In the genomic region with DNA sequence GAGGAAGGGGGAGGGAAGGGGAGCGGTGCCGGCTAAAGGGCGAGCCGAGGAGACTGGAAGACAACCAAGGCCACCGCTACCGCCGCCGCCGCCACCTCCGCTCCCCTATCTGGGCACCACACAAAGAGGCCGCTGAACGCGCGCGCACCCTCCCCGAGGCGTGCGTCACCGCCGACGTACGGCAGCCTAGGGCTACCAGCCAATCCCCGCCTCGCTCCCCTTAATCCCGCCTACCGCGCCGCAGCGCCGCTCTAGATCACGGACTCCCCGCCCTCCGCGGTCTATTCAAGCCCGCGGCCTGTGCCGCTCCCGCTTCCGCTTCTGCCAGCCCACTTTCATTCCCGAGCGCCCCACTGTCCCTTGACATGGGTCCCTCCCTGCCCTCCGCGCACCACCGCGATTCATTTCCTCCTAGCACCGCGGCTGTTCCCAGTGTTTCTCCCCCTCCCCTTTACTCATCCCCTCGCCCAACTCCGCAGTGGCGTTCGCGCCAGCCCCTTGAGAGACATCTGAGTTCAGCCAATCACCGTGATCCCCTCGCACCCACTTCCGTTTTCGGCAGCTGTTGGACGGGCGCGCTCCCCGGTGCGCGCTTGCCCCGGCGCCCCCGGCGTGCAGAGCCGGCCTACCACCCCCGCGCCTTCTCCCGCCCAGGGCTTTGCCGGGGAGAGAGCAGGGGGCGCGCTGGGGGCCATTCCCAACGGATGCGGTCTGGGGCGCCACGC, we compare ENCODE assay signal across 1 cellular context.
A peak's percentile ranks its signal among the peaks of the same experiment; 100 is the strongest.
TF ChIP-seq lines count a peak whose summit lies in the region.

A gene (minus strand): TSS at position 128 of the 725 bp plus-strand sequence. CDS start 297 bp downstream, outside the sequence.

TF ChIP-seq in HepG2, 621 proteins besides CTCF, POLR2A, EP300 and RAD21 (continued from another document and continues in another):
- TF ChIP-seq, protein P1, sequence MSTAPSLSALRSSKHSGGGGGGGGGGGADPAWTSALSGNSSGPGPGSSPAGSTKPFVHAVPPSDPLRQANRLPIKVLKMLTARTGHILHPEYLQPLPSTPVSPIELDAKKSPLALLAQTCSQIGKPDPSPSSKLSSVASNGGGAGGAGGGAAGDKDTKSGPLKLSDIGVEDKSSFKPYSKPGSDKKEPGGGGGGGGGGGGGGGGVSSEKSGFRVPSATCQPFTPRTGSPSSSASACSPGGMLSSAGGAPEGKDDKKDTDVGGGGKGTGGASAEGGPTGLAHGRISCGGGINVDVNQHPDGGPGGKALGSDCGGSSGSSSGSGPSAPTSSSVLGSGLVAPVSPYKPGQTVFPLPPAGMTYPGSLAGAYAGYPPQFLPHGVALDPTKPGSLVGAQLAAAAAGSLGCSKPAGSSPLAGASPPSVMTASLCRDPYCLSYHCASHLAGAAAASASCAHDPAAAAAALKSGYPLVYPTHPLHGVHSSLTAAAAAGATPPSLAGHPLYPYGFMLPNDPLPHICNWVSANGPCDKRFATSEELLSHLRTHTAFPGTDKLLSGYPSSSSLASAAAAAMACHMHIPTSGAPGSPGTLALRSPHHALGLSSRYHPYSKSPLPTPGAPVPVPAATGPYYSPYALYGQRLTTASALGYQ (CRISPR knock-in tag; IDR thresholded peaks at IDR 0.05), result 0 out of 2 replicates have a peak, but pooled peaks have one; percentile 8
- TF ChIP-seq NPAS2 (CRISPR knock-in tag; IDR thresholded peaks at IDR 0.05; ENCODE audit: borderline replicate concordance) (no peak), CCAR2 (optimal IDR thresholded peaks at IDR 0.05; ENCODE audit: low read depth, low read length) (no peak), CENPX (CRISPR knock-in tag; IDR thresholded peaks at IDR 0.05) (no peak), ZNF746 (CRISPR knock-in tag; IDR thresholded peaks at IDR 0.05) (0 out of 2 replicates have a peak, but pooled peaks have one; percentile 44), SYNCRIP (IDR thresholded peaks at IDR 0.05; ENCODE audit: insufficient read depth, low read depth, low read length) (no peak), RAD51 (IDR thresholded peaks at IDR 0.05; ENCODE audit: borderline replicate concordance) (no peak), NFE2L1 (CRISPR knock-in tag; IDR thresholded peaks at IDR 0.05; ENCODE audit: borderline replicate concordance) (no peak), CENPT (CRISPR knock-in tag; IDR thresholded peaks at IDR 0.05; ENCODE audit: low read depth) (no peak), EHMT2 (IDR thresholded peaks at IDR 0.05; ENCODE audit: borderline replicate concordance, low read depth, low read length) (no peak), ZNF720 (CRISPR knock-in tag; IDR thresholded peaks at IDR 0.05) (no peak), RELA (CRISPR knock-in tag; IDR thresholded peaks at IDR 0.05) (no peak), ZNF382 (CRISPR knock-in tag; IDR thresholded peaks at IDR 0.05; ENCODE audit: borderline replicate concordance) (no peak), HMGA1 (CRISPR knock-in tag; conservative IDR thresholded peaks at IDR 0.05) (no peak), GPN1 (CRISPR knock-in tag; IDR thresholded peaks at IDR 0.05; ENCODE audit: borderline replicate concordance) (no peak), NCOA2 (CRISPR knock-in tag; IDR thresholded peaks at IDR 0.05) (peak; percentile 21; the same call in 1 of the 2 replicates), BRCA1 (CRISPR knock-in tag; IDR thresholded peaks at IDR 0.05) (no peak; the same call in 1 of the 2 replicates), ZC3H13 (CRISPR knock-in tag; IDR thresholded peaks at IDR 0.05) (peak; percentile 94), CEBPG (CRISPR knock-in tag; IDR thresholded peaks at IDR 0.05) (no peak; the same call in 1 of the 2 replicates), ZNF3 (CRISPR knock-in tag; IDR thresholded peaks at IDR 0.05) (no peak), ZNF44 (CRISPR knock-in tag; IDR thresholded peaks at IDR 0.05) (no peak), HNF4G (IDR thresholded peaks at IDR 0.05; ENCODE audit: borderline replicate concordance, low read depth, low read length) (no peak; the same call in 1 of the 2 replicates), HNF4G (CRISPR knock-in tag; IDR thresholded peaks at IDR 0.05; ENCODE audit: borderline replicate concordance, low read depth) (no peak), REL (CRISPR knock-in tag; conservative IDR thresholded peaks at IDR 0.05) (peak; percentile 91), YEATS2 (CRISPR knock-in tag; IDR thresholded peaks at IDR 0.05; ENCODE audit: borderline replicate concordance) (peak; percentile 87), ZNF607 (CRISPR knock-in tag; IDR thresholded peaks at IDR 0.05; ENCODE audit: borderline replicate concordance) (no peak; the same call in 1 of the 2 replicates), IKZF4 (CRISPR knock-in tag; IDR thresholded peaks at IDR 0.05; ENCODE audit: borderline replicate concordance, low read depth, not compliant biosample characterization) (peak; percentile 91), XBP1 (CRISPR knock-in tag; IDR thresholded peaks at IDR 0.05) (no peak), ZMYM2 (CRISPR knock-in tag; IDR thresholded peaks at IDR 0.05) (0 out of 2 replicates have a peak, but pooled peaks have one; percentile 30), ZBTB8A (CRISPR knock-in tag; IDR thresholded peaks at IDR 0.05; ENCODE audit: borderline replicate concordance, low read depth) (no peak), BRD4 (CRISPR knock-in tag; IDR thresholded peaks at IDR 0.05) (0 out of 2 replicates have a peak, but pooled peaks have one; percentile 55), ADNP (CRISPR knock-in tag; IDR thresholded peaks at IDR 0.05) (no peak), JARID2 (CRISPR knock-in tag; IDR thresholded peaks at IDR 0.05; ENCODE audit: insufficient replicate concordance) (no peak), RFX1 (IDR thresholded peaks at IDR 0.05) (no peak), GATAD1 (CRISPR knock-in tag; IDR thresholded peaks at IDR 0.05) (peak; percentile 87), MZF1 (CRISPR knock-in tag; IDR thresholded peaks at IDR 0.05; ENCODE audit: borderline replicate concordance) (no peak), AHR (CRISPR knock-in tag; IDR thresholded peaks at IDR 0.05) (peak; percentile 34; the same call in 1 of the 2 replicates), ZNF749 (CRISPR knock-in tag; IDR thresholded peaks at IDR 0.05; ENCODE audit: borderline replicate concordance) (peak; percentile 26; the same call in 1 of the 2 replicates), CAMTA2 (CRISPR knock-in tag; IDR thresholded peaks at IDR 0.05; ENCODE audit: borderline replicate concordance) (no peak), ZNF234 (CRISPR knock-in tag; conservative IDR thresholded peaks at IDR 0.05) (peak; percentile 96), FOXA1 (IDR thresholded peaks at IDR 0.05) (no peak), FOXA1 (CRISPR knock-in tag; IDR thresholded peaks at IDR 0.05) (no peak), NR1H2 (CRISPR knock-in tag; IDR thresholded peaks at IDR 0.05; ENCODE audit: borderline replicate concordance, low read depth) (no peak)
- TF ChIP-seq, protein P2, sequence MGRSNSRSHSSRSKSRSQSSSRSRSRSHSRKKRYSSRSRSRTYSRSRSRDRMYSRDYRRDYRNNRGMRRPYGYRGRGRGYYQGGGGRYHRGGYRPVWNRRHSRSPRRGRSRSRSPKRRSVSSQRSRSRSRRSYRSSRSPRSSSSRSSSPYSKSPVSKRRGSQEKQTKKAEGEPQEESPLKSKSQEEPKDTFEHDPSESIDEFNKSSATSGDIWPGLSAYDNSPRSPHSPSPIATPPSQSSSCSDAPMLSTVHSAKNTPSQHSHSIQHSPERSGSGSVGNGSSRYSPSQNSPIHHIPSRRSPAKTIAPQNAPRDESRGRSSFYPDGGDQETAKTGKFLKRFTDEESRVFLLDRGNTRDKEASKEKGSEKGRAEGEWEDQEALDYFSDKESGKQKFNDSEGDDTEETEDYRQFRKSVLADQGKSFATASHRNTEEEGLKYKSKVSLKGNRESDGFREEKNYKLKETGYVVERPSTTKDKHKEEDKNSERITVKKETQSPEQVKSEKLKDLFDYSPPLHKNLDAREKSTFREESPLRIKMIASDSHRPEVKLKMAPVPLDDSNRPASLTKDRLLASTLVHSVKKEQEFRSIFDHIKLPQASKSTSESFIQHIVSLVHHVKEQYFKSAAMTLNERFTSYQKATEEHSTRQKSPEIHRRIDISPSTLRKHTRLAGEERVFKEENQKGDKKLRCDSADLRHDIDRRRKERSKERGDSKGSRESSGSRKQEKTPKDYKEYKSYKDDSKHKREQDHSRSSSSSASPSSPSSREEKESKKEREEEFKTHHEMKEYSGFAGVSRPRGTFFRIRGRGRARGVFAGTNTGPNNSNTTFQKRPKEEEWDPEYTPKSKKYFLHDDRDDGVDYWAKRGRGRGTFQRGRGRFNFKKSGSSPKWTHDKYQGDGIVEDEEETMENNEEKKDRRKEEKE (IDR thresholded peaks at IDR 0.05), result no peak
- TF ChIP-seq, protein P3, sequence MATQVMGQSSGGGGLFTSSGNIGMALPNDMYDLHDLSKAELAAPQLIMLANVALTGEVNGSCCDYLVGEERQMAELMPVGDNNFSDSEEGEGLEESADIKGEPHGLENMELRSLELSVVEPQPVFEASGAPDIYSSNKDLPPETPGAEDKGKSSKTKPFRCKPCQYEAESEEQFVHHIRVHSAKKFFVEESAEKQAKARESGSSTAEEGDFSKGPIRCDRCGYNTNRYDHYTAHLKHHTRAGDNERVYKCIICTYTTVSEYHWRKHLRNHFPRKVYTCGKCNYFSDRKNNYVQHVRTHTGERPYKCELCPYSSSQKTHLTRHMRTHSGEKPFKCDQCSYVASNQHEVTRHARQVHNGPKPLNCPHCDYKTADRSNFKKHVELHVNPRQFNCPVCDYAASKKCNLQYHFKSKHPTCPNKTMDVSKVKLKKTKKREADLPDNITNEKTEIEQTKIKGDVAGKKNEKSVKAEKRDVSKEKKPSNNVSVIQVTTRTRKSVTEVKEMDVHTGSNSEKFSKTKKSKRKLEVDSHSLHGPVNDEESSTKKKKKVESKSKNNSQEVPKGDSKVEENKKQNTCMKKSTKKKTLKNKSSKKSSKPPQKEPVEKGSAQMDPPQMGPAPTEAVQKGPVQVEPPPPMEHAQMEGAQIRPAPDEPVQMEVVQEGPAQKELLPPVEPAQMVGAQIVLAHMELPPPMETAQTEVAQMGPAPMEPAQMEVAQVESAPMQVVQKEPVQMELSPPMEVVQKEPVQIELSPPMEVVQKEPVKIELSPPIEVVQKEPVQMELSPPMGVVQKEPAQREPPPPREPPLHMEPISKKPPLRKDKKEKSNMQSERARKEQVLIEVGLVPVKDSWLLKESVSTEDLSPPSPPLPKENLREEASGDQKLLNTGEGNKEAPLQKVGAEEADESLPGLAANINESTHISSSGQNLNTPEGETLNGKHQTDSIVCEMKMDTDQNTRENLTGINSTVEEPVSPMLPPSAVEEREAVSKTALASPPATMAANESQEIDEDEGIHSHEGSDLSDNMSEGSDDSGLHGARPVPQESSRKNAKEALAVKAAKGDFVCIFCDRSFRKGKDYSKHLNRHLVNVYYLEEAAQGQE (IDR thresholded peaks at IDR 0.05; ENCODE audit: borderline replicate concordance in 1 of 2, low read depth in 1 of 2, low read length in 2 of 2), result peak in 1 of 2 experiments; percentile 58; a peak in 1 of 4 replicates
- TF ChIP-seq, protein P4, sequence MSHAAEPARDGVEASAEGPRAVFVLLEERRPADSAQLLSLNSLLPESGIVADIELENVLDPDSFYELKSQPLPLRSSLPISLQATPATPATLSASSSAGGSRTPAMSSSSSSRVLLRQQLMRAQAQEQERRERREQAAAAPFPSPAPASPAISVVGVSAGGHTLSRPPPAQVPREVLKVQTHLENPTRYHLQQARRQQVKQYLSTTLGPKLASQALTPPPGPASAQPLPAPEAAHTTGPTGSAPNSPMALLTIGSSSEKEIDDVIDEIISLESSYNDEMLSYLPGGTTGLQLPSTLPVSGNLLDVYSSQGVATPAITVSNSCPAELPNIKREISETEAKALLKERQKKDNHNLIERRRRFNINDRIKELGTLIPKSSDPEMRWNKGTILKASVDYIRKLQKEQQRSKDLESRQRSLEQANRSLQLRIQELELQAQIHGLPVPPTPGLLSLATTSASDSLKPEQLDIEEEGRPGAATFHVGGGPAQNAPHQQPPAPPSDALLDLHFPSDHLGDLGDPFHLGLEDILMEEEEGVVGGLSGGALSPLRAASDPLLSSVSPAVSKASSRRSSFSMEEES (CRISPR knock-in tag; IDR thresholded peaks at IDR 0.05), result peak; percentile 17; the same call in 1 of the 2 replicates
- TF ChIP-seq, protein P5, sequence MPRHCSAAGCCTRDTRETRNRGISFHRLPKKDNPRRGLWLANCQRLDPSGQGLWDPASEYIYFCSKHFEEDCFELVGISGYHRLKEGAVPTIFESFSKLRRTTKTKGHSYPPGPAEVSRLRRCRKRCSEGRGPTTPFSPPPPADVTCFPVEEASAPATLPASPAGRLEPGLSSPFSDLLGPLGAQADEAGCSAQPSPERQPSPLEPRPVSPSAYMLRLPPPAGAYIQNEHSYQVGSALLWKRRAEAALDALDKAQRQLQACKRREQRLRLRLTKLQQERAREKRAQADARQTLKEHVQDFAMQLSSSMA (CRISPR knock-in tag; IDR thresholded peaks at IDR 0.05), result peak; percentile 85
- TF ChIP-seq, protein P6, sequence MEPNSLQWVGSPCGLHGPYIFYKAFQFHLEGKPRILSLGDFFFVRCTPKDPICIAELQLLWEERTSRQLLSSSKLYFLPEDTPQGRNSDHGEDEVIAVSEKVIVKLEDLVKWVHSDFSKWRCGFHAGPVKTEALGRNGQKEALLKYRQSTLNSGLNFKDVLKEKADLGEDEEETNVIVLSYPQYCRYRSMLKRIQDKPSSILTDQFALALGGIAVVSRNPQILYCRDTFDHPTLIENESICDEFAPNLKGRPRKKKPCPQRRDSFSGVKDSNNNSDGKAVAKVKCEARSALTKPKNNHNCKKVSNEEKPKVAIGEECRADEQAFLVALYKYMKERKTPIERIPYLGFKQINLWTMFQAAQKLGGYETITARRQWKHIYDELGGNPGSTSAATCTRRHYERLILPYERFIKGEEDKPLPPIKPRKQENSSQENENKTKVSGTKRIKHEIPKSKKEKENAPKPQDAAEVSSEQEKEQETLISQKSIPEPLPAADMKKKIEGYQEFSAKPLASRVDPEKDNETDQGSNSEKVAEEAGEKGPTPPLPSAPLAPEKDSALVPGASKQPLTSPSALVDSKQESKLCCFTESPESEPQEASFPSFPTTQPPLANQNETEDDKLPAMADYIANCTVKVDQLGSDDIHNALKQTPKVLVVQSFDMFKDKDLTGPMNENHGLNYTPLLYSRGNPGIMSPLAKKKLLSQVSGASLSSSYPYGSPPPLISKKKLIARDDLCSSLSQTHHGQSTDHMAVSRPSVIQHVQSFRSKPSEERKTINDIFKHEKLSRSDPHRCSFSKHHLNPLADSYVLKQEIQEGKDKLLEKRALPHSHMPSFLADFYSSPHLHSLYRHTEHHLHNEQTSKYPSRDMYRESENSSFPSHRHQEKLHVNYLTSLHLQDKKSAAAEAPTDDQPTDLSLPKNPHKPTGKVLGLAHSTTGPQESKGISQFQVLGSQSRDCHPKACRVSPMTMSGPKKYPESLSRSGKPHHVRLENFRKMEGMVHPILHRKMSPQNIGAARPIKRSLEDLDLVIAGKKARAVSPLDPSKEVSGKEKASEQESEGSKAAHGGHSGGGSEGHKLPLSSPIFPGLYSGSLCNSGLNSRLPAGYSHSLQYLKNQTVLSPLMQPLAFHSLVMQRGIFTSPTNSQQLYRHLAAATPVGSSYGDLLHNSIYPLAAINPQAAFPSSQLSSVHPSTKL (CRISPR knock-in tag; IDR thresholded peaks at IDR 0.05), result peak; percentile 57
- TF ChIP-seq, protein P7, sequence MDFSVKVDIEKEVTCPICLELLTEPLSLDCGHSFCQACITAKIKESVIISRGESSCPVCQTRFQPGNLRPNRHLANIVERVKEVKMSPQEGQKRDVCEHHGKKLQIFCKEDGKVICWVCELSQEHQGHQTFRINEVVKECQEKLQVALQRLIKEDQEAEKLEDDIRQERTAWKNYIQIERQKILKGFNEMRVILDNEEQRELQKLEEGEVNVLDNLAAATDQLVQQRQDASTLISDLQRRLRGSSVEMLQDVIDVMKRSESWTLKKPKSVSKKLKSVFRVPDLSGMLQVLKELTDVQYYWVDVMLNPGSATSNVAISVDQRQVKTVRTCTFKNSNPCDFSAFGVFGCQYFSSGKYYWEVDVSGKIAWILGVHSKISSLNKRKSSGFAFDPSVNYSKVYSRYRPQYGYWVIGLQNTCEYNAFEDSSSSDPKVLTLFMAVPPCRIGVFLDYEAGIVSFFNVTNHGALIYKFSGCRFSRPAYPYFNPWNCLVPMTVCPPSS (IDR thresholded peaks at IDR 0.05), result no peak
